8 cellular contexts compared by ENCODE assay signal in genomic region chr6:26031151-26031594, GRCh38. TPM values are rescaled to one million over a fixed set of nuclear protein-coding genes. Genes with fewer than 3 reads are reported as not detected.
DNase-seq lines count a peak whose midpoint lies in the region; ATAC-seq and TF ChIP-seq lines count a peak whose summit lies in the region.

No MANE protein-coding gene starts in this region.

- ATAC-seq in psoas muscle = no peak

- intact Hi-C loops in dorsolateral prefrontal cortex (cut with DNase I) = no loop called here
- intact Hi-C loops in psoas muscle (cut with DNase I) = no loop called here

- no peak for TF ChIP-seq CTCF in dorsolateral prefrontal cortex (IDR thresholded peaks at IDR 0.05 in 54 of 56, conservative IDR thresholded peaks at IDR 0.05 in 2 of 56; ENCODE audit: low read depth in 1 of 56, partially characterized antibody in 56 of 56)
- TF ChIP-seq CTCF in psoas muscle (IDR thresholded peaks at IDR 0.05) = no peak

- WGBS in psoas muscle, 3 donors = 38 to 49% (median 49%) methylated on average over 5 of the region's 5 CpGs

- H3K9me3 ChIP-seq in psoas muscle = no peaks in the 10 kb centered on the region

- peaks cover 8% of the 10 kb centered on the region for H3K4me1 ChIP-seq in psoas muscle

- no peaks in the 10 kb centered on the region for H3K36me3 ChIP-seq in psoas muscle (ENCODE audit: insufficient read depth in 1 of 2, low read depth in 1 of 2)

- H3K27ac ChIP-seq in dorsolateral prefrontal cortex = peak overlapping the region in 3 of 59 donors; percentile 24 to 86 (median 45)
- no peak overlapping the region for H3K27ac ChIP-seq in psoas muscle

- DNase-seq in NCI-H2171 treated with DMSO at 0.1 percent for 48 hours (lab: John Stamatoyannopoulos, UW) (peak; percentile 77), NCI-H2171 (lab: John Stamatoyannopoulos, UW) (no peak), NOMO-1 treated with dmso at 0.1 percent for 144 hours (lab: John Stamatoyannopoulos, UW; ENCODE audit: unreplicated experiment) (peak; percentile 33), dorsolateral prefrontal cortex (no peak), psoas muscle (no peak), NCI-H187 (lab: John Stamatoyannopoulos, UW) (no peak), AG08395 (ENCODE audit: low spot score) (no peak)
- no peak for DNase-seq in effector CD8-positive, alpha-beta T cell (lab: John Stamatoyannopoulos, UW)

- H3K4me3 ChIP-seq in dorsolateral prefrontal cortex = peak overlapping the region in 42 of 59 donors; percentile 41 to 77 (median 65)
- peak overlapping the region; percentile 66 for H3K4me3 ChIP-seq in psoas muscle

- H3K27me3 ChIP-seq in dorsolateral prefrontal cortex (peaks cover 0 to 37% (median 0%) of the 10 kb centered on the region in 45 donors), psoas muscle (ENCODE audit: insufficient read depth in 3 of 3, low read length in 2 of 3) (peaks cover 3 to 65% (median 6%) of the 10 kb centered on the region in 3 donors)

RNA-seq across cellular contexts. Expression of gene HFE, which starts 56.1 kb away (rescaled TPM):
- total RNA-seq in dorsolateral prefrontal cortex (1 to 10 TPM in 117 of 120 experiments, under 1 TPM in 3; 0.71 to 8.5 (median 2.6) TPM), psoas muscle (1 to 10 TPM in 3 of 4 donors, under 1 TPM in 1; 0.99 to 2.7 (median 1.6) TPM)
- polyA plus RNA-seq in psoas muscle = 1 to 10 TPM in 1 of 3 donors, under 1 TPM in 2; 0.32 to 1.2 (median 0.40) TPM

Comparison
In these comparisons a context has a peak if more than half of its experiments do, and no peak if none do; other contexts are left out.
1. DNase-seq: peak in NCI-H2171 treated with DMSO at 0.1 percent for 48 hours (single experiment) and NOMO-1 treated with dmso at 0.1 percent for 144 hours (single experiment); none in NCI-H2171 (single experiment), dorsolateral prefrontal cortex (0 of 10), psoas muscle (0 of 2), NCI-H187 (0 of 2), effector CD8-positive, alpha-beta T cell (single experiment) and AG08395 (single experiment).